In the genomic region with DNA sequence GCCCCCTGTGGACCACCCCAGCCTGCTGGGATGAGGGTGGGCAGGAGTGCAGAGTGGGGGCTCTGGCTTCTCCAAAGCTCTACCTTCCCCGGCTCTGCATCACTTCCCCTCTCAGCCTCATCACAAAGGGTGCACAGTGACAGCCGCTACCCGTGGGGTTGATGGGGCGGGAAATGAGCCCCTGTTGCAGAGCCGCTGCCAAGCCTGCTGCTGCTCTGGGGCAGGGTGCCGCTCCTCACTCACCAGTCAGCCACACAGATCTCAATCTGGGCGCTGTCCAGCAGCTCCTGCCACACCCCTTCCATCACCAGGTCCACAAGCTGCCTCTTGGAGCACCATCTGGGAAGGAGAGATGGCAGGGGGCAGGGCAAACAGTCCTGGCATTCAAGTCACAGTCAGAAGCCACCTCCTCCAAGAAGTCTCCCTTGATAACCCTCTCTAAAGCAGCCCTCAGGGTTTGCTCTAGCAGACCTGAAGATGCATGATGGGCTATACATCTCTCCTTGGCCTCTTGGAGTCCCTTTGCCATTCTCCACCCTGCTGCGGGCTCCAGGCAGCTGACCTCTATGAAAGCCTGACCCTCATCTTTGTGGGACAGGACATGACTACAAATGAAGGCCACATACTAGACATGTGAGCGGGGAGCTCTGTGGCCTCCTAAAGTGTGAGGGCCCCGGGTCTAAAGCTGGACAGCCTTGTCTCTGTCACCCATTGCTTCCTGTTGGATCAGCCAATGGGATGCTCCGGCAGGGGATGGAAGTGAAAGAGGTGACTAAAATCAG, we compare ENCODE assay signal across 1 cellular context.
TF ChIP-seq lines count a peak whose summit lies in the region.

No MANE protein-coding gene starts in this region.

TF ChIP-seq in HEK293, 187 proteins besides CTCF, POLR2A, EP300 and RAD21 (continued from another document):
- TF ChIP-seq, protein P1, sequence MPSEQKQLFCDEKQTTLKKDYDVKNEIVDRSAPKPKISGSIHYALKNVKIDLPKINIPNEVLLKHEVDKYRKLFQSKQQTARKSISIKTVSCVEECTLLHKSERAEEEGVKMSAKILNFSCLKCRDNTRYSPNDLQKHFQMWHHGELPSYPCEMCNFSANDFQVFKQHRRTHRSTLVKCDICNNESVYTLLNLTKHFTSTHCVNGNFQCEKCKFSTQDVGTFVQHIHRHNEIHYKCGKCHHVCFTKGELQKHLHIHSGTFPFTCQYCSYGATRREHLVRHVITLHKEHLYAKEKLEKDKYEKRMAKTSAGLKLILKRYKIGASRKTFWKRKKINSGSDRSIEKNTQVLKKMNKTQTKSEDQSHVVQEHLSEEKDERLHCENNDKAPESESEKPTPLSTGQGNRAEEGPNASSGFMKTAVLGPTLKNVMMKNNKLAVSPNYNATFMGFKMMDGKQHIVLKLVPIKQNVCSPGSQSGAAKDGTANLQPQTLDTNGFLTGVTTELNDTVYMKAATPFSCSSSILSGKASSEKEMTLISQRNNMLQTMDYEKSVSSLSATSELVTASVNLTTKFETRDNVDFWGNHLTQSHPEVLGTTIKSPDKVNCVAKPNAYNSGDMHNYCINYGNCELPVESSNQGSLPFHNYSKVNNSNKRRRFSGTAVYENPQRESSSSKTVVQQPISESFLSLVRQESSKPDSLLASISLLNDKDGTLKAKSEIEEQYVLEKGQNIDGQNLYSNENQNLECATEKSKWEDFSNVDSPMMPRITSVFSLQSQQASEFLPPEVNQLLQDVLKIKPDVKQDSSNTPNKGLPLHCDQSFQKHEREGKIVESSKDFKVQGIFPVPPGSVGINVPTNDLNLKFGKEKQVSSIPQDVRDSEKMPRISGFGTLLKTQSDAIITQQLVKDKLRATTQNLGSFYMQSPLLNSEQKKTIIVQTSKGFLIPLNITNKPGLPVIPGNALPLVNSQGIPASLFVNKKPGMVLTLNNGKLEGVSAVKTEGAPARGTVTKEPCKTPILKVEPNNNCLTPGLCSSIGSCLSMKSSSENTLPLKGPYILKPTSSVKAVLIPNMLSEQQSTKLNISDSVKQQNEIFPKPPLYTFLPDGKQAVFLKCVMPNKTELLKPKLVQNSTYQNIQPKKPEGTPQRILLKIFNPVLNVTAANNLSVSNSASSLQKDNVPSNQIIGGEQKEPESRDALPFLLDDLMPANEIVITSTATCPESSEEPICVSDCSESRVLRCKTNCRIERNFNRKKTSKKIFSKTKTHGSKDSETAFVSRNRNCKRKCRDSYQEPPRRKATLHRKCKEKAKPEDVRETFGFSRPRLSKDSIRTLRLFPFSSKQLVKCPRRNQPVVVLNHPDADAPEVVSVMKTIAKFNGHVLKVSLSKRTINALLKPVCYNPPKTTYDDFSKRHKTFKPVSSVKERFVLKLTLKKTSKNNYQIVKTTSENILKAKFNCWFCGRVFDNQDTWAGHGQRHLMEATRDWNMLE (tag by site-specific recombination; conservative IDR thresholded peaks at IDR 0.05; ENCODE audit: low read depth) = no peak
- TF ChIP-seq ZBTB17 (tag by site-specific recombination; IDR thresholded peaks at IDR 0.05) = no peak
- TF ChIP-seq KLF1 (tag by site-specific recombination; IDR thresholded peaks at IDR 0.05) = peak; percentile 42; the same call in 1 of the 2 replicates
- TF ChIP-seq, protein P2, sequence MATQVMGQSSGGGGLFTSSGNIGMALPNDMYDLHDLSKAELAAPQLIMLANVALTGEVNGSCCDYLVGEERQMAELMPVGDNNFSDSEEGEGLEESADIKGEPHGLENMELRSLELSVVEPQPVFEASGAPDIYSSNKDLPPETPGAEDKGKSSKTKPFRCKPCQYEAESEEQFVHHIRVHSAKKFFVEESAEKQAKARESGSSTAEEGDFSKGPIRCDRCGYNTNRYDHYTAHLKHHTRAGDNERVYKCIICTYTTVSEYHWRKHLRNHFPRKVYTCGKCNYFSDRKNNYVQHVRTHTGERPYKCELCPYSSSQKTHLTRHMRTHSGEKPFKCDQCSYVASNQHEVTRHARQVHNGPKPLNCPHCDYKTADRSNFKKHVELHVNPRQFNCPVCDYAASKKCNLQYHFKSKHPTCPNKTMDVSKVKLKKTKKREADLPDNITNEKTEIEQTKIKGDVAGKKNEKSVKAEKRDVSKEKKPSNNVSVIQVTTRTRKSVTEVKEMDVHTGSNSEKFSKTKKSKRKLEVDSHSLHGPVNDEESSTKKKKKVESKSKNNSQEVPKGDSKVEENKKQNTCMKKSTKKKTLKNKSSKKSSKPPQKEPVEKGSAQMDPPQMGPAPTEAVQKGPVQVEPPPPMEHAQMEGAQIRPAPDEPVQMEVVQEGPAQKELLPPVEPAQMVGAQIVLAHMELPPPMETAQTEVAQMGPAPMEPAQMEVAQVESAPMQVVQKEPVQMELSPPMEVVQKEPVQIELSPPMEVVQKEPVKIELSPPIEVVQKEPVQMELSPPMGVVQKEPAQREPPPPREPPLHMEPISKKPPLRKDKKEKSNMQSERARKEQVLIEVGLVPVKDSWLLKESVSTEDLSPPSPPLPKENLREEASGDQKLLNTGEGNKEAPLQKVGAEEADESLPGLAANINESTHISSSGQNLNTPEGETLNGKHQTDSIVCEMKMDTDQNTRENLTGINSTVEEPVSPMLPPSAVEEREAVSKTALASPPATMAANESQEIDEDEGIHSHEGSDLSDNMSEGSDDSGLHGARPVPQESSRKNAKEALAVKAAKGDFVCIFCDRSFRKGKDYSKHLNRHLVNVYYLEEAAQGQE (tag by site-specific recombination; IDR thresholded peaks at IDR 0.05) = peak; percentile 99
- TF ChIP-seq ZBTB48 (tag by site-specific recombination; IDR thresholded peaks at IDR 0.05) = no peak
- no peak for TF ChIP-seq MYNN (tag by site-specific recombination; IDR thresholded peaks at IDR 0.05; ENCODE audit: borderline replicate concordance)
- TF ChIP-seq ZNF626 (tag by site-specific recombination; IDR thresholded peaks at IDR 0.05) = no peak
- TF ChIP-seq, protein P3, sequence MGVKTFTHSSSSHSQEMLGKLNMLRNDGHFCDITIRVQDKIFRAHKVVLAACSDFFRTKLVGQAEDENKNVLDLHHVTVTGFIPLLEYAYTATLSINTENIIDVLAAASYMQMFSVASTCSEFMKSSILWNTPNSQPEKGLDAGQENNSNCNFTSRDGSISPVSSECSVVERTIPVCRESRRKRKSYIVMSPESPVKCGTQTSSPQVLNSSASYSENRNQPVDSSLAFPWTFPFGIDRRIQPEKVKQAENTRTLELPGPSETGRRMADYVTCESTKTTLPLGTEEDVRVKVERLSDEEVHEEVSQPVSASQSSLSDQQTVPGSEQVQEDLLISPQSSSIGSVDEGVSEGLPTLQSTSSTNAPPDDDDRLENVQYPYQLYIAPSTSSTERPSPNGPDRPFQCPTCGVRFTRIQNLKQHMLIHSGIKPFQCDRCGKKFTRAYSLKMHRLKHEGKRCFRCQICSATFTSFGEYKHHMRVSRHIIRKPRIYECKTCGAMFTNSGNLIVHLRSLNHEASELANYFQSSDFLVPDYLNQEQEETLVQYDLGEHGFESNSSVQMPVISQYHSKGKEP (tag by site-specific recombination; IDR thresholded peaks at IDR 0.05) = no peak
